ENCODE assay signal across 13 cellular contexts in the genomic region with DNA sequence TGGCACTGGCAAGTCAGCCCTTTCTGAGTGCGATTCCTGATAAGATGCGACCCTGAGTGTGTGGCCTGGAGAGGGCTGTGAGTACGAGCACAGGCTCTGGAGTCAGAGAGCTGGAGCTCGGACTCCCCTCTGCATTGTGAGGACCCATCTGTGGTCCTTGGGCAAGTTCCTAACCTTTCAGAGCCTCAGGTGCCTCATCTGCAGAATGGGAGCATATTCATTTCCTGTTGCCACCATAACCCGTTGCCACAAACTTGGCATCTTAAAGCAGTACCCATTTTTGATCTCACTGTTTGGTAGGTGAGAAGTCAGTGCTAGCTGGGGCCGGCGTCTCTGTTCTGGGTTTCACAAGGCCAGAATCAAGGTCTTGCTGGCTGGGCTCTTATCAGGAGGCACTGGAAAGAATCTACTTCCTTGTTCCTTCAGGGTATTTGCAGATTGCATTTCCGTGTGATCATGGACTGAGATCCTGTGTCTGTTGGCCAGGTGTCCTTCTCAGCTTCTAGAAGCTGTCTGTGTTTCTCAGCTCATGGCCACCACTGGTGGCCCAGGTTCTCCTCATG. TPM values are rescaled to one million over a fixed set of nuclear protein-coding genes. Genes with fewer than 3 reads are reported as not detected.
DNase-seq lines count a peak whose midpoint lies in the region; ATAC-seq, FAIRE-seq and TF ChIP-seq lines count a peak whose summit lies in the region.
"Had no signal": no experiment of that assay in that cellular context is flagged by ENCODE, and none has a peak within 500 bp of the region (broad histone marks: within the 10 kb centered on the region; RNA-seq: fewer than 3 reads in every experiment).

No MANE protein-coding gene starts in this region.

- peaks cover 46% of the 10 kb centered on the region for H3K4me1 ChIP-seq in CD4-positive, alpha-beta memory T cell (ENCODE audit: insufficient read depth, low read length)
- peaks cover 50 to 62% (median 58%) of the 10 kb centered on the region in 3 donors for H3K4me1 ChIP-seq in esophagus squamous epithelium
- peaks cover 2 to 15% of the 10 kb centered on the region in 2 donors for H3K4me1 ChIP-seq in small intestine (ENCODE audit: control insufficient read depth in 2 of 2, insufficient read depth in 1 of 2, low read depth in 1 of 2, low read length in 1 of 2)

- 69 to 78% methylated on average over 5 to 8 of the region's 8 CpGs for WGBS in esophagus squamous epithelium, 2 donors
- WGBS in small intestine, 3 donors, result 43 to 72% (median 56%) methylated on average over 8 of the region's 8 CpGs

- no peak overlapping the region for H3K4me3 ChIP-seq in CD4-positive, alpha-beta memory T cell (ENCODE audit: low read length in 2 of 2)
- no peak overlapping the region for H3K4me3 ChIP-seq in LNCaP clone FGC (ENCODE audit: low read depth, low read length)
- H3K4me3 ChIP-seq in esophagus squamous epithelium, result no peak overlapping the region
- no peak overlapping the region for H3K4me3 ChIP-seq in small intestine (ENCODE audit: low read depth in 1 of 2, low read length in 2 of 2)
- H3K4me3 ChIP-seq: SK-N-MC had no signal

- H3K27ac Mint-ChIP-seq in CD4-positive, alpha-beta memory T cell, result peak overlapping the region; percentile 71 to 92 (median 80)

- no peak overlapping the region for H3K27ac ChIP-seq in CD4-positive, alpha-beta memory T cell (ENCODE audit: low read depth, low read length)
- H3K27ac ChIP-seq in esophagus squamous epithelium, result peak overlapping the region in 3 of 4 donors; percentile 78 to 80 (median 80)
- peak overlapping the region; percentile 5 to 82 for H3K27ac ChIP-seq in small intestine (ENCODE audit: low read depth in 1 of 2, low read length in 1 of 2)
- H3K27ac ChIP-seq: SK-N-MC, WERI-Rb-1 had no signal

- ATAC-seq in HG02840 (IDR thresholded peaks at IDR 0.05; ENCODE audit: low FRiP score, unreplicated experiment), result no peak

- peaks cover 42 to 64% (median 52%) of the 10 kb centered on the region in 4 donors for H3K4me1 Mint-ChIP-seq in CD4-positive, alpha-beta memory T cell

- H3K27me3 Mint-ChIP-seq in CD4-positive, alpha-beta memory T cell, result no peaks in the 10 kb centered on the region

- POLR2A ChIA-PET in CD4-positive, alpha-beta memory T cell (lab: Charles Lee; ENCODE audit: partially characterized antibody), result no interaction called here

- TF ChIP-seq CTCF in LNCaP clone FGC (IDR thresholded peaks at IDR 0.05; ENCODE audit: control insufficient read depth, extremely low read depth, insufficient read depth) (no peak), esophagus squamous epithelium (IDR thresholded peaks at IDR 0.05) (no peak)

- H3K36me3 Mint-ChIP-seq in CD4-positive, alpha-beta memory T cell, result peaks cover 35 to 43% of the 10 kb centered on the region in 2 donors

- no peak for FAIRE-seq in small intestine (lab: Jason Lieb, UNC)
- FAIRE-seq: urothelium cell line had no signal

- no peaks in the 10 kb centered on the region for H3K9me3 ChIP-seq in CD4-positive, alpha-beta memory T cell (ENCODE audit: control insufficient read depth in 1 of 2, low read length in 2 of 2)
- no peaks in the 10 kb centered on the region for H3K9me3 ChIP-seq in esophagus squamous epithelium
- no peaks in the 10 kb centered on the region for H3K9me3 ChIP-seq in small intestine (ENCODE audit: control insufficient read depth, low read depth)

- intact Hi-C loops in CD4-positive, alpha-beta memory T cell (cut with micrococcal nuclease), result no loop called here
- intact Hi-C loops in esophagus squamous epithelium (cut with DNase I), result no loop called here

- H3K36me3 ChIP-seq in CD4-positive, alpha-beta memory T cell (ENCODE audit: insufficient read depth, low read length), result peaks cover 4% of the 10 kb centered on the region
- H3K36me3 ChIP-seq in esophagus squamous epithelium (peaks cover 0 to 39% (median 4%) of the 10 kb centered on the region in 3 donors), small intestine (ENCODE audit: control insufficient read depth in 2 of 2, insufficient read depth in 2 of 2, low read length in 2 of 2) (peaks cover 0 to 8% of the 10 kb centered on the region in 2 donors)

- CTCF ChIA-PET in CD4-positive, alpha-beta memory T cell (lab: Charles Lee; ENCODE audit: partially characterized antibody), result interaction anchor here (0.9 to 2.6 kb wide), 5 partner anchors 16 to 186 kb away, joined by 3 to 12 read pairs (median 3); partner anchors contain the start of gene GPRC5B

- no peak for TF ChIP-seq POLR2A in esophagus squamous epithelium (IDR thresholded peaks at IDR 0.05)

- H3K9me3 Mint-ChIP-seq in CD4-positive, alpha-beta memory T cell, result no peaks in the 10 kb centered on the region

- DNase-seq in CD4-positive, alpha-beta memory T cell, result no peak
- peak; percentile 85 for DNase-seq in LNCaP clone FGC (ENCODE audit: low read depth)
- no peak for DNase-seq in esophagus squamous epithelium (lab: John Stamatoyannopoulos, UW)
- peak; percentile 78 for DNase-seq in small intestine
- no peak for DNase-seq in DMS79 (lab: John Stamatoyannopoulos, UW)
- DNase-seq in SHP77 treated with DMSO at 0.1 percent for 48 hours (lab: John Stamatoyannopoulos, UW), result no peak
- DNase-seq: cortex of kidney; mesendoderm; stimulated activated CD4-positive, alpha-beta T cell treated with anti-CD3 and anti-CD28 coated beads, Interleukin-15, amount 100 ng/mL, for 24 hours; WERI-Rb-1 had no signal

- peak overlapping the region in 7 of 8 donors; percentile 39 to 89 (median 71) for H3K4me3 Mint-ChIP-seq in CD4-positive, alpha-beta memory T cell

- H3K27me3 ChIP-seq in CD4-positive, alpha-beta memory T cell (ENCODE audit: insufficient read depth, low read length), result no peaks in the 10 kb centered on the region
- H3K27me3 ChIP-seq in esophagus squamous epithelium (no peaks in the 10 kb centered on the region), small intestine (ENCODE audit: control insufficient read depth in 2 of 2, insufficient read depth in 2 of 2, low read length in 2 of 2) (no peaks in the 10 kb centered on the region)

RNA-seq across cellular contexts. Expression of gene KNOP1, which starts 20.2 kb away (rescaled TPM):
- total RNA-seq in CD4-positive, alpha-beta memory T cell, result 10 to 100 TPM; 15.3 to 16.6 TPM
- 10 to 100 TPM in 1 of 2 donors, 1 to 10 TPM in 1; 4.0 to 15.2 TPM for polyA plus RNA-seq in CD4-positive, alpha-beta memory T cell
- total RNA-seq in esophagus squamous epithelium, result 10 to 100 TPM in 2 of 4 donors, 1 to 10 TPM in 2; 9.0 to 14.3 (median 11.7) TPM
- 10 to 100 TPM in 1 of 3 donors, 1 to 10 TPM in 2; 9.6 to 18.4 (median 9.7) TPM for polyA plus RNA-seq in small intestine

RNA-seq across cellular contexts. Expression of gene IQCK, which starts 20.2 kb away (rescaled TPM):
- 1 to 10 TPM; 1.7 to 3.1 TPM for total RNA-seq in CD4-positive, alpha-beta memory T cell
- polyA plus RNA-seq in CD4-positive, alpha-beta memory T cell, result 1 to 10 TPM; 1.3 to 4.1 TPM
- 1 to 10 TPM; 2.2 to 9.3 (median 6.1) TPM for total RNA-seq in esophagus squamous epithelium
- 1 to 10 TPM; 1.1 to 7.1 (median 3.0) TPM for polyA plus RNA-seq in small intestine

Comparison
In these comparisons a context has a peak if more than half of its experiments do, and no peak if none do; other contexts are left out.
1. DNase-seq: peak in LNCaP clone FGC (single experiment) and small intestine (single experiment); none in CD4-positive, alpha-beta memory T cell (0 of 5), esophagus squamous epithelium (single experiment), DMS79 (single experiment) and SHP77 treated with DMSO at 0.1 percent for 48 hours (single experiment).